10 cellular contexts compared by ENCODE assay signal in genomic region chr1:220217383-220217988, GRCh38. TPM values are rescaled to one million over a fixed set of nuclear protein-coding genes. Genes with fewer than 3 reads are reported as not detected.
A peak's percentile ranks its signal among the peaks of the same experiment; 100 is the strongest.
DNase-seq lines count a peak whose midpoint lies in the region; TF ChIP-seq lines count a peak whose summit lies in the region.
"Had no signal": no experiment of that assay in that cellular context is flagged by ENCODE, and none has a peak within 500 bp of the region (broad histone marks: within the 10 kb centered on the region; RNA-seq: fewer than 3 reads in every experiment).

No MANE protein-coding gene starts in this region.

- TF ChIP-seq CTCF in chondrocyte (IDR thresholded peaks at IDR 0.05) (peak; percentile 66), progenitor cell of endocrine pancreas (IDR thresholded peaks at IDR 0.05; ENCODE audit: unreplicated experiment) (peak; percentile 49)

- H3K9me3 Mint-ChIP-seq in chondrocyte (ENCODE audit: low read depth) (no peaks in the 10 kb centered on the region), progenitor cell of endocrine pancreas (ENCODE audit: low read depth) (no peaks in the 10 kb centered on the region)
- no peaks in the 10 kb centered on the region for H3K9me3 Mint-ChIP-seq in activated CD4-positive, alpha-beta memory T cell treated with anti-CD3 and anti-CD28 coated beads for 36 hours
- H3K9me3 Mint-ChIP-seq: IgD-negative memory B cell had no signal

- CTCF ChIA-PET in activated CD4-positive, alpha-beta memory T cell treated with anti-CD3 and anti-CD28 coated beads for 36 hours (lab: Charles Lee) = interaction anchor here (1.1 to 2.1 kb wide), 3 partner anchors 12 to 73 kb away, joined by 5 to 9 read pairs (median 5); no protein-coding TSS in a partner anchor

- POLR2A ChIA-PET in activated CD4-positive, alpha-beta memory T cell treated with anti-CD3 and anti-CD28 coated beads for 36 hours (lab: Charles Lee) = no interaction called here

- H3K27ac Mint-ChIP-seq in chondrocyte (ENCODE audit: unreplicated experiment) (no peak overlapping the region), progenitor cell of endocrine pancreas (no peak overlapping the region)
- no peak overlapping the region for H3K27ac Mint-ChIP-seq in activated CD4-positive, alpha-beta memory T cell treated with anti-CD3 and anti-CD28 coated beads for 36 hours

- peak; percentile 19 for DNase-seq in NCI-H82 (lab: John Stamatoyannopoulos, UW)
- no peak for DNase-seq in NCI-H82 treated with DMSO at 0.1 percent for 48 hours (lab: John Stamatoyannopoulos, UW; ENCODE audit: unreplicated experiment)
- peak; percentile 49 for DNase-seq in NAMALWA (ENCODE audit: low spot score)
- DNase-seq in chondrocyte (ENCODE audit: low spot score) = no peak
- DNase-seq in progenitor cell of endocrine pancreas (ENCODE audit: low spot score, unreplicated experiment) = no peak
- DNase-seq in activated CD4-positive, alpha-beta memory T cell treated with anti-CD3 and anti-CD28 coated beads for 36 hours = no peak
- no peak for DNase-seq in mesenteric fat pad (ENCODE audit: low spot score)
- DNase-seq in UCSD-AML1 (lab: John Stamatoyannopoulos, UW; ENCODE audit: unreplicated experiment) = no peak
- DNase-seq: activated CD4-positive, alpha-beta T cell treated with anti-CD3 and anti-CD28 coated beads, Interleukin-2, amount 50 U/mL, for 48 hours had no signal

- no peak overlapping the region for H3K4me3 Mint-ChIP-seq in chondrocyte (ENCODE audit: unreplicated experiment)
- no peak overlapping the region for H3K4me3 Mint-ChIP-seq in progenitor cell of endocrine pancreas (ENCODE audit: low read depth)
- H3K4me3 Mint-ChIP-seq in activated CD4-positive, alpha-beta memory T cell treated with anti-CD3 and anti-CD28 coated beads for 36 hours = no peak overlapping the region
- H3K4me3 Mint-ChIP-seq: IgD-negative memory B cell had no signal

- intact Hi-C loops in activated CD4-positive, alpha-beta memory T cell treated with anti-CD3 and anti-CD28 coated beads for 36 hours (cut with micrococcal nuclease) = no loop called here

- peaks cover 2% of the 10 kb centered on the region for H3K36me3 Mint-ChIP-seq in chondrocyte (ENCODE audit: low read depth)
- H3K36me3 Mint-ChIP-seq in progenitor cell of endocrine pancreas (ENCODE audit: insufficient read depth) = no peaks in the 10 kb centered on the region
- peaks cover 10% of the 10 kb centered on the region for H3K36me3 Mint-ChIP-seq in activated CD4-positive, alpha-beta memory T cell treated with anti-CD3 and anti-CD28 coated beads for 36 hours
- H3K36me3 Mint-ChIP-seq: IgD-negative memory B cell had no signal

- H3K4me1 Mint-ChIP-seq in chondrocyte (ENCODE audit: low read depth) (peaks cover 10% of the 10 kb centered on the region), progenitor cell of endocrine pancreas (ENCODE audit: low read depth) (peaks cover 1% of the 10 kb centered on the region)
- H3K4me1 Mint-ChIP-seq in activated CD4-positive, alpha-beta memory T cell treated with anti-CD3 and anti-CD28 coated beads for 36 hours (ENCODE audit: low read depth) = peaks cover 30% of the 10 kb centered on the region

- H3K27me3 Mint-ChIP-seq in chondrocyte (ENCODE audit: low read depth) (no peaks in the 10 kb centered on the region), progenitor cell of endocrine pancreas (no peaks in the 10 kb centered on the region)
- H3K27me3 Mint-ChIP-seq in activated CD4-positive, alpha-beta memory T cell treated with anti-CD3 and anti-CD28 coated beads for 36 hours = no peaks in the 10 kb centered on the region

RNA-seq across cellular contexts. Expression of gene RAB3GAP2, which starts 54.8 kb away (rescaled TPM):
- 47.5 to 55.7 TPM (median 48.2 TPM) in 3 replicates for total RNA-seq in chondrocyte
- total RNA-seq in progenitor cell of endocrine pancreas = 47.5 and 47.9 TPM in 2 replicates
- total RNA-seq in activated CD4-positive, alpha-beta memory T cell treated with anti-CD3 and anti-CD28 coated beads for 36 hours = 10 to 100 TPM; 46.1 to 46.5 TPM
- total RNA-seq in mesenteric fat pad = 48.8 TPM

Comparison
In these comparisons a context has a peak if more than half of its experiments do, and no peak if none do; other contexts are left out.
1. DNase-seq: peak in NCI-H82 (single experiment) and NAMALWA (single experiment); none in NCI-H82 treated with DMSO at 0.1 percent for 48 hours (single experiment), chondrocyte (single experiment), progenitor cell of endocrine pancreas (single experiment), activated CD4-positive, alpha-beta memory T cell treated with anti-CD3 and anti-CD28 coated beads for 36 hours (single experiment), mesenteric fat pad (single experiment) and UCSD-AML1 (single experiment).